ENCODE assay signal across 8 cellular contexts in the genomic region with DNA sequence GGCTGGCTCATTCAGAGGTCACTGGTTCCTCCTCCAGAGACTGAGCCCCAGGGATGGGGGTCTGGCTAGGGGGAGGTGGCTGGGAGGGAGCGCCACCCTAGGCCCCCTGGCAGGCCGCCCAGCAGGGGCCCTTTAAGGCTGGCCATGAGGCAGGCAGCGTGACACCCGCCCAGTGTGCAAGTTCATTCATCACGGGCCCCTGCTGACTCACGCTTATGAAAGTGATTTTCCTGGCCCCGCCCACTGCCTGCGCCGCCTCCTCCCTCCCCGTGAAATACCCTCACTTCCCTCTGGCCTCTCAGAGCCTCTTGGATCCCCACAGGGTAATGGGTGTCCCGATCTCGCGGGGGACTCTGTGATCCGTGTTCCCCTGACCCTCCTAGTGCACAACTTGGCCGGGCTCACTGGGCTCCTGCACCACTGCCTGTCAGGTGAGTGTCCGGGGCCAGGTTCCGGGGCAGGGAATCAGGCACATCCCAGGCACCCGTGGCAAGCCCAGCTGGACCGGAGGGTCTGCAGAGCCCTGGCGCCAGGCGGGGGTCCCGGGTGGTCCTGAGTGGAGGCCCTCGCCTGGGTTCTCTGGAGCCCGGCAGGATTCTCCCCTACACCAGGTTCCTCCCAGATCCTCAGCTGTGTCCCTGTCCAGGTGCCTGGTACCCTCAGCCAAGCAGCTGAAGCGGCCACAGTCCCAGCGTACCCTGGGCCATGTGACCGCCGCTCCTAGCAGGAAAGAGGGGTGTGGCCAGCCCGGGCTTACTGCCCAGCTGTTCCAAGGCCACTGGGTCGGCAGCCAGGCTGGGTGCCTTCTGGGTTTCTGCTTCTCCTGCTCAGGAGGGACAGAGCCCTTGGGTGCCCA. TPM values are rescaled to one million over a fixed set of nuclear protein-coding genes. Genes with fewer than 3 reads are reported as not detected.
DNase-seq lines count a peak whose midpoint lies in the region; ATAC-seq and TF ChIP-seq lines count a peak whose summit lies in the region.

A gene with protein sequence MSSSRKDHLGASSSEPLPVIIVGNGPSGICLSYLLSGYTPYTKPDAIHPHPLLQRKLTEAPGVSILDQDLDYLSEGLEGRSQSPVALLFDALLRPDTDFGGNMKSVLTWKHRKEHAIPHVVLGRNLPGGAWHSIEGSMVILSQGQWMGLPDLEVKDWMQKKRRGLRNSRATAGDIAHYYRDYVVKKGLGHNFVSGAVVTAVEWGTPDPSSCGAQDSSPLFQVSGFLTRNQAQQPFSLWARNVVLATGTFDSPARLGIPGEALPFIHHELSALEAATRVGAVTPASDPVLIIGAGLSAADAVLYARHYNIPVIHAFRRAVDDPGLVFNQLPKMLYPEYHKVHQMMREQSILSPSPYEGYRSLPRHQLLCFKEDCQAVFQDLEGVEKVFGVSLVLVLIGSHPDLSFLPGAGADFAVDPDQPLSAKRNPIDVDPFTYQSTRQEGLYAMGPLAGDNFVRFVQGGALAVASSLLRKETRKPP (plus strand): TSS at position 301 of the 856 bp plus-strand sequence. CDS start 4,432 bp downstream, outside the sequence.

- TF ChIP-seq CTCF in lower leg skin (IDR thresholded peaks at IDR 0.05): no peak

- peak within 1 kb of the TSS; percentile 34 for H3K4me3 ChIP-seq in lower leg skin (ENCODE audit: low read depth, poor library complexity, severe bottlenecking)

- in situ Hi-C loops in GM18951 (cut with MboI; ENCODE audit: low sequenced_read_pairs, unreplicated experiment): loop anchor here (25.0 kb wide), 1 partner anchor 234 kb away; a partner anchor contains a TSS

- DNase-seq in AG08396 (ENCODE audit: low spot score): peak; percentile 95
- DNase-seq in NCI-H524 treated with DMSO at 0.1 percent for 48 hours (lab: John Stamatoyannopoulos, UW): peak; percentile 28
- peak; percentile 44 for DNase-seq in activated CD4-positive, alpha-beta T cell treated with anti-CD3 and anti-CD28 coated beads, Interleukin-2, amount 50 U/mL, for 1 hour
- DNase-seq in dermis microvascular lymphatic vessel endothelial cell (ENCODE audit: low read depth in 2 of 2): peak; percentile 71 to 92
- peak; percentile 96 to 99 for DNase-seq in lower leg skin (ENCODE audit: low spot score in 2 of 2)
- peak; percentile 82 to 84 for DNase-seq in stimulated activated CD4-positive, alpha-beta T cell treated with anti-CD3 and anti-CD28 coated beads, Interleukin-4, amount 100 ng/mL, for 4 hours

- WGBS in lower leg skin, 2 donors: 1 to 2% methylated on average over 14 to 24 of the region's 30 CpGs

- intact Hi-C loops in lower leg skin (cut with DNase I; ENCODE audit: low total_unique reads): loop anchor here (10.0 kb wide), 1 partner anchor 112 kb away; no protein-coding TSS in a partner anchor

- TF ChIP-seq POLR2A in GM18951 (IDR thresholded peaks at IDR 0.05; ENCODE audit: extremely low read depth, insufficient read depth, insufficient read length) (peak; percentile 51), lower leg skin (IDR thresholded peaks at IDR 0.05) (no peak)

- ATAC-seq in HG03175 (IDR thresholded peaks at IDR 0.05; ENCODE audit: unreplicated experiment): peak; percentile 78

RNA-seq across cellular contexts. Expression of the gene that starts here (rescaled TPM):
- total RNA-seq in dermis microvascular lymphatic vessel endothelial cell (0.77 and 1.3 TPM in 2 replicates), lower leg skin (1 to 10 TPM; 1.1 to 3.2 (median 2.4) TPM)

Comparison
In these comparisons a context has a peak if more than half of its experiments do, and no peak if none do; other contexts are left out.
1. Peak in every context shown above with its lines: DNase-seq, ATAC-seq and H3K4me3 ChIP-seq.
2. DNase-seq: peak in every context shown above with its lines; median percentile 98 in lower leg skin; 95 in AG08396; 83 in stimulated activated CD4-positive, alpha-beta T cell treated with anti-CD3 and anti-CD28 coated beads, Interleukin-4, amount 100 ng/mL, for 4 hours; 82 in dermis microvascular lymphatic vessel endothelial cell; 44 in activated CD4-positive, alpha-beta T cell treated with anti-CD3 and anti-CD28 coated beads, Interleukin-2, amount 50 U/mL, for 1 hour; 28 in NCI-H524 treated with DMSO at 0.1 percent for 48 hours.